21 cellular contexts compared by ENCODE assay signal in the genomic region with DNA sequence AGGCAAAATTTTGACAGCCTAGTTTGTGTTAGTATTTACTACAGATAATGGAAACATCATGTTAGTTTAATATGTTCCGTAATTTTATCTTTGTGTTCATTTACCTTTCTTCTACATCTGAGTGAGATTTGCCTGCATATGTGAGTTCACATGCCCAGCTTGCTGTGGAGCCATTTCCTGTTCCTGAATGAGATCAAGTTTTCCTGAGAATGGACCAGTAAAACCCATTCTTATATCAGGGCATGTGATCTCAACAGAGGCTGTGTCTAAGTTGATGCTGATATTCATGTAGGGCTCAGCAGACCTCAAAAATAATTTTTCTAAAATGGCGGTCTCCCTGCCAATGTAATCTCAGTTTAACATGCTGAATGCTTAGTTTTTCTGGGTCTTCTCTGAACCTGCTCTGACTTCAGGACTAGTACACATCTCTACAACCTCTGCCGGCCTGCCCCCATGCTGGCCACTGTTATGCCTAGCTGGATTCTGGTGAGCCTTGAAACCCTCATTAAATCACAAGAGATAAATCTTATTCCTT. TPM values are rescaled to one million over a fixed set of nuclear protein-coding genes. Genes with fewer than 3 reads are reported as not detected.
DNase-seq lines count a peak whose midpoint lies in the region; ATAC-seq and TF ChIP-seq lines count a peak whose summit lies in the region.
"Had no signal": no experiment of that assay in that cellular context is flagged by ENCODE, and none has a peak within 500 bp of the region (broad histone marks: within the 10 kb centered on the region; RNA-seq: fewer than 3 reads in every experiment).

No MANE protein-coding gene starts in this region.

- H3K4me3 ChIP-seq in fibroblast of pulmonary artery (replicated peaks; ENCODE audit: low read depth, low read length) (peak overlapping the region; percentile 36), esophagus muscularis mucosa (no peak overlapping the region), gastroesophageal sphincter (no peak overlapping the region)
- H3K4me3 ChIP-seq: SK-N-MC had no signal

- H3K27me3 ChIP-seq in esophagus muscularis mucosa (no peaks in the 10 kb centered on the region), gastroesophageal sphincter (no peaks in the 10 kb centered on the region)
- H3K27me3 ChIP-seq: upper lobe of right lung had no signal

- H3K36me3 ChIP-seq in esophagus muscularis mucosa: no peaks in the 10 kb centered on the region
- no peaks in the 10 kb centered on the region for H3K36me3 ChIP-seq in gastroesophageal sphincter
- H3K36me3 ChIP-seq: upper lobe of right lung had no signal

- no peaks in the 10 kb centered on the region for H3K9me3 ChIP-seq in esophagus muscularis mucosa
- H3K9me3 ChIP-seq in gastroesophageal sphincter: no peaks in the 10 kb centered on the region
- H3K9me3 ChIP-seq: upper lobe of right lung had no signal

- H3K4me3 Mint-ChIP-seq in activated T-cell treated with anti-CD3 and anti-CD28 coated beads, Interleukin-2, amount 50 U/mL, for 24 hours: peak overlapping the region; percentile 13
- H3K4me3 Mint-ChIP-seq in activated T-cell treated with anti-CD3 and anti-CD28 coated beads, Interleukin-2, amount 50 U/mL, for 4 hours: no peak overlapping the region
- peak overlapping the region; percentile 73 for H3K4me3 Mint-ChIP-seq in activated B cell treated with CpG ODN at 0.5 μM for 24 hours
- H3K4me3 Mint-ChIP-seq: CD4-positive, alpha-beta T cell; immature natural killer cell; nephron had no signal

- peaks cover 33% of the 10 kb centered on the region for H3K27me3 Mint-ChIP-seq in activated T-cell treated with anti-CD3 and anti-CD28 coated beads, Interleukin-2, amount 50 U/mL, for 24 hours
- H3K27me3 Mint-ChIP-seq in activated T-cell treated with anti-CD3 and anti-CD28 coated beads, Interleukin-2, amount 50 U/mL, for 4 hours (ENCODE audit: low read depth): peaks cover 17% of the 10 kb centered on the region
- no peaks in the 10 kb centered on the region for H3K27me3 Mint-ChIP-seq in activated B cell treated with CpG ODN at 0.5 μM for 24 hours

- intact Hi-C loops in activated B cell treated with CpG ODN at 0.5 μM for 24 hours (cut with micrococcal nuclease): loop anchor here (2.0 to 5.0 kb wide), 3 partner anchors 16 to 59 kb away; no protein-coding TSS in a partner anchor
- intact Hi-C loops in esophagus muscularis mucosa (cut with DNase I): no loop called here

- POLR2A ChIA-PET in activated B cell treated with CpG ODN at 0.5 μM for 24 hours (lab: Charles Lee): interaction anchor here (0.6 to 2.0 kb wide), 9 partner anchors 10 to 397 kb away, joined by 3 to 15 read pairs (median 5); no protein-coding TSS in a partner anchor

- no peak for ATAC-seq in activated T-cell treated with anti-CD3 and anti-CD28 coated beads, Interleukin-2, amount 50 U/mL, for 4 hours
- ATAC-seq in activated B cell treated with CpG ODN at 0.5 μM for 24 hours (ENCODE audit: low read depth): no peak
- ATAC-seq in gastroesophageal sphincter: no peak
- ATAC-seq: upper lobe of right lung had no signal

- TF ChIP-seq CTCF in activated B cell treated with CpG ODN at 0.5 μM for 24 hours (IDR thresholded peaks at IDR 0.05) (no peak), fibroblast of pulmonary artery (IDR thresholded peaks at IDR 0.05; ENCODE audit: low read length, missing control alignments) (no peak), esophagus muscularis mucosa (IDR thresholded peaks at IDR 0.05) (no peak), gastroesophageal sphincter (IDR thresholded peaks at IDR 0.05) (no peak)

- no peak for TF ChIP-seq POLR2A in esophagus muscularis mucosa (IDR thresholded peaks at IDR 0.05; ENCODE audit: low read depth)
- TF ChIP-seq POLR2A in gastroesophageal sphincter (IDR thresholded peaks at IDR 0.05): no peak

- no peak for DNase-seq in activated T-cell treated with anti-CD3 and anti-CD28 coated beads, Interleukin-2, amount 50 U/mL, for 24 hours
- DNase-seq in activated T-cell treated with anti-CD3 and anti-CD28 coated beads, Interleukin-2, amount 50 U/mL, for 4 hours: no peak
- no peak for DNase-seq in activated B cell treated with CpG ODN at 0.5 μM for 24 hours
- no peak for DNase-seq in fibroblast of pulmonary artery (ENCODE audit: low read depth)
- DNase-seq in esophagus muscularis mucosa (ENCODE audit: extremely low spot score): no peak
- no peak for DNase-seq in activated effector memory CD4-positive, alpha-beta T cell treated with anti-CD3 and anti-CD28 coated beads, Interleukin-2, amount 50 U/mL, for 16 hours
- DNase-seq in kidney tubule cell (ENCODE audit: low spot score): no peak
- DNase-seq: activated gamma-delta T cell; CD4-positive, alpha-beta T cell; DND-41; erythroblast; immature natural killer cell; NCI-H2029; NCI-H524; OCI-M1; stimulated activated naive CD4-positive, alpha-beta T cell treated with Interleukin-2 at 50 U/mL for 16 hours; upper lobe of right lung had no signal

- H3K4me1 Mint-ChIP-seq in activated T-cell treated with anti-CD3 and anti-CD28 coated beads, Interleukin-2, amount 50 U/mL, for 24 hours (ENCODE audit: low read depth): peaks cover 6% of the 10 kb centered on the region
- peaks cover 2% of the 10 kb centered on the region for H3K4me1 Mint-ChIP-seq in activated T-cell treated with anti-CD3 and anti-CD28 coated beads, Interleukin-2, amount 50 U/mL, for 4 hours (ENCODE audit: low read depth)
- H3K4me1 Mint-ChIP-seq in activated B cell treated with CpG ODN at 0.5 μM for 24 hours: peaks cover 39% of the 10 kb centered on the region
- H3K4me1 Mint-ChIP-seq: nephron had no signal

- H3K27ac ChIP-seq in esophagus muscularis mucosa (replicated peaks in 1 of 4): no peak overlapping the region
- H3K27ac ChIP-seq in gastroesophageal sphincter: no peak overlapping the region
- H3K27ac ChIP-seq: SK-N-MC, upper lobe of right lung had no signal

- no peaks in the 10 kb centered on the region for H3K4me1 ChIP-seq in esophagus muscularis mucosa
- no peaks in the 10 kb centered on the region for H3K4me1 ChIP-seq in gastroesophageal sphincter
- H3K4me1 ChIP-seq: upper lobe of right lung had no signal

- CTCF ChIA-PET in activated B cell treated with CpG ODN at 0.5 μM for 24 hours (lab: Charles Lee): interaction anchor here (0.8 to 1.6 kb wide), 2 partner anchors 34 to 95 kb away, joined by 4 to 5 read pairs; no protein-coding TSS in a partner anchor

- H3K36me3 Mint-ChIP-seq in activated T-cell treated with anti-CD3 and anti-CD28 coated beads, Interleukin-2, amount 50 U/mL, for 24 hours (ENCODE audit: low read depth): no peaks in the 10 kb centered on the region
- H3K36me3 Mint-ChIP-seq in activated T-cell treated with anti-CD3 and anti-CD28 coated beads, Interleukin-2, amount 50 U/mL, for 4 hours (ENCODE audit: insufficient read depth): no peaks in the 10 kb centered on the region
- H3K36me3 Mint-ChIP-seq in activated B cell treated with CpG ODN at 0.5 μM for 24 hours (ENCODE audit: low read depth): peaks cover 2% of the 10 kb centered on the region
- H3K36me3 Mint-ChIP-seq: immature natural killer cell had no signal

- TF ChIP-seq EP300 in esophagus muscularis mucosa (IDR thresholded peaks at IDR 0.05) (no peak), gastroesophageal sphincter (IDR thresholded peaks at IDR 0.05) (no peak)

- 99% methylated on average over 3 of the region's 3 CpGs for WGBS in esophagus muscularis mucosa
- 92 to 100% methylated on average over 2 to 3 of the region's 3 CpGs for WGBS in gastroesophageal sphincter (ENCODE audit: low coverage in 1 of 2), 2 donors

- no peak overlapping the region for H3K27ac Mint-ChIP-seq in activated T-cell treated with anti-CD3 and anti-CD28 coated beads, Interleukin-2, amount 50 U/mL, for 24 hours
- peak overlapping the region; percentile 88 for H3K27ac Mint-ChIP-seq in activated B cell treated with CpG ODN at 0.5 μM for 24 hours
- H3K27ac Mint-ChIP-seq: CD4-positive, alpha-beta T cell; nephron had no signal

- H3K9me3 Mint-ChIP-seq in activated T-cell treated with anti-CD3 and anti-CD28 coated beads, Interleukin-2, amount 50 U/mL, for 24 hours: no peaks in the 10 kb centered on the region
- no peaks in the 10 kb centered on the region for H3K9me3 Mint-ChIP-seq in activated T-cell treated with anti-CD3 and anti-CD28 coated beads, Interleukin-2, amount 50 U/mL, for 4 hours
- H3K9me3 Mint-ChIP-seq in activated B cell treated with CpG ODN at 0.5 μM for 24 hours: no peaks in the 10 kb centered on the region
- H3K9me3 Mint-ChIP-seq: CD4-positive, alpha-beta T cell; immature natural killer cell; nephron had no signal

RNA-seq across cellular contexts. Expression of gene IL1A, which starts 1.0 kb away (rescaled TPM):
- total RNA-seq in activated T-cell treated with anti-CD3 and anti-CD28 coated beads, Interleukin-2, amount 50 U/mL, for 4 hours: 1 to 10 TPM; 2.0 to 4.3 (median 3.8) TPM
- 1.4 and 1.9 TPM in 2 replicates for total RNA-seq in activated B cell treated with CpG ODN at 0.5 μM for 24 hours
- total RNA-seq in esophagus muscularis mucosa: under 1 TPM in 1 of 4 donors, not detected in 3; 0.13 TPM
- not detected for total RNA-seq in gastroesophageal sphincter
- total RNA-seq: CD4-positive, alpha-beta T cell had no signal

RNA-seq across cellular contexts. Expression of gene CKAP2L, which starts 18.8 kb away (rescaled TPM):
- total RNA-seq in activated T-cell treated with anti-CD3 and anti-CD28 coated beads, Interleukin-2, amount 50 U/mL, for 4 hours: 1 to 10 TPM; 2.7 to 4.1 (median 3.2) TPM
- 1.2 TPM in 2 replicates for total RNA-seq in activated B cell treated with CpG ODN at 0.5 μM for 24 hours
- total RNA-seq in esophagus muscularis mucosa: 1 to 10 TPM in 1 of 4 donors, under 1 TPM in 2, not detected in 1; 0.23 to 1.5 (median 0.91) TPM
- 1 to 10 TPM in 1 of 4 donors, under 1 TPM in 1, not detected in 2; 0.50 to 1.8 TPM for total RNA-seq in gastroesophageal sphincter

RNA-seq across cellular contexts. Expression of gene IL1B, which starts 53.3 kb away (rescaled TPM):
- 1 to 10 TPM in 2 of 3 donors, under 1 TPM in 1; 0.42 to 1.6 (median 1.3) TPM for total RNA-seq in activated T-cell treated with anti-CD3 and anti-CD28 coated beads, Interleukin-2, amount 50 U/mL, for 4 hours
- total RNA-seq in activated B cell treated with CpG ODN at 0.5 μM for 24 hours (0.53 and 0.71 TPM in 2 replicates), esophagus muscularis mucosa (1 to 10 TPM in 1 of 4 donors, not detected in 3; 2.7 TPM), gastroesophageal sphincter (1 to 10 TPM in 2 of 4 donors, not detected in 2; 2.7 to 3.2 TPM)
- total RNA-seq: activated CD8-positive, alpha-beta memory T cell treated with anti-CD3 and anti-CD28 coated beads for 36 hours had no signal
